In the genomic region with DNA sequence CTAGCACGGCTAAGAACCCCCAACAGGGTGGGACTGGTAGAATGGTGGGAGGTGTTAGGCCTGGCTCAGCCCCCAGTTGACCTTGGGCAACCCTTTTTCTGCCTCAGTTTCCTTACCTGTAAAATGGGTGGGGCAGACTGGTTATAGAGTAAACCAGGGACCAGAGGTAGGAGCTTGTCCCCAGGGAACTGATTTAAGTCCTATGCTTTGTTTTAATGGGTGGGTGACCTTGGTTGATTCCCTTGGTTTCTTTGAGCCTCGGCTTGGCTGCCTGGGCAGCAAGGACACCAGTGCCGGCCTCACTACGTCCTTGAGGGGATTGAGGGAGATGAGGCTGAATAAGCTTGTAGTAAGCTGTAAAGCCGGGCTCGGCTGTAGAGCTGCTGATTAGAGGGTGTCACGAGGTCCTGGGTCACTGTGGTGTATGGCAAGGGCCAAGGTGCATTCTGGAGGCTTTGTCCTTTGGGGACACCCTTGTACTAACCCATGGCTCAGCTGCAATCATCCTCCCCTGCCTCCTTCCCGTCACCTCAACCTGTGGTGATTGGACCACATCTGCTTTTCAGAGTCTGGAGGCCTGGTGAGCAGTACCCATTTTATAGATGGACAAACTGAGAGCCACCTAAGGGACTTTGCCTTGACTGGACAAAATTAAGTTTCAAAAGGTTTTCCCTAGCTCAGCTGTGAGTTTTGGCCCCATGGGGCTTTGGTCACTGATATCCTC, we compare ENCODE assay signal across 1 cellular context.
A peak's percentile ranks its signal among the peaks of the same experiment; 100 is the strongest.
TF ChIP-seq lines count a peak whose summit lies in the region.

No MANE protein-coding gene starts in this region.

TF ChIP-seq in GM12878, 131 proteins besides CTCF, POLR2A, EP300 and RAD21 (continued from another document):
- TF ChIP-seq CEBPB (IDR thresholded peaks at IDR 0.05; ENCODE audit: borderline replicate concordance in 1 of 2, low read depth in 2 of 2, low read length in 2 of 2) (no peak), TARDBP (IDR thresholded peaks at IDR 0.05; ENCODE audit: borderline replicate concordance) (no peak), BHLHE40 (IDR thresholded peaks at IDR 0.05; ENCODE audit: borderline replicate concordance in 1 of 2, low read depth in 2 of 2, low read length in 1 of 2) (no peak), CBX3 (IDR thresholded peaks at IDR 0.05; ENCODE audit: borderline replicate concordance, low read depth) (no peak), ZNF217 (IDR thresholded peaks at IDR 0.05) (0 out of 2 replicates have a peak, but pooled peaks have one; percentile 75), ZZZ3 (IDR thresholded peaks at IDR 0.05; ENCODE audit: control insufficient read depth, insufficient read length, low read depth) (no peak), SMARCA5 (IDR thresholded peaks at IDR 0.05) (peak; percentile 70; the same call in 1 of the 2 replicates), CHD4 (IDR thresholded peaks at IDR 0.05) (no peak), MXI1 (IDR thresholded peaks at IDR 0.05; ENCODE audit: low read depth, low read length) (no peak)
- TF ChIP-seq, protein P1, sequence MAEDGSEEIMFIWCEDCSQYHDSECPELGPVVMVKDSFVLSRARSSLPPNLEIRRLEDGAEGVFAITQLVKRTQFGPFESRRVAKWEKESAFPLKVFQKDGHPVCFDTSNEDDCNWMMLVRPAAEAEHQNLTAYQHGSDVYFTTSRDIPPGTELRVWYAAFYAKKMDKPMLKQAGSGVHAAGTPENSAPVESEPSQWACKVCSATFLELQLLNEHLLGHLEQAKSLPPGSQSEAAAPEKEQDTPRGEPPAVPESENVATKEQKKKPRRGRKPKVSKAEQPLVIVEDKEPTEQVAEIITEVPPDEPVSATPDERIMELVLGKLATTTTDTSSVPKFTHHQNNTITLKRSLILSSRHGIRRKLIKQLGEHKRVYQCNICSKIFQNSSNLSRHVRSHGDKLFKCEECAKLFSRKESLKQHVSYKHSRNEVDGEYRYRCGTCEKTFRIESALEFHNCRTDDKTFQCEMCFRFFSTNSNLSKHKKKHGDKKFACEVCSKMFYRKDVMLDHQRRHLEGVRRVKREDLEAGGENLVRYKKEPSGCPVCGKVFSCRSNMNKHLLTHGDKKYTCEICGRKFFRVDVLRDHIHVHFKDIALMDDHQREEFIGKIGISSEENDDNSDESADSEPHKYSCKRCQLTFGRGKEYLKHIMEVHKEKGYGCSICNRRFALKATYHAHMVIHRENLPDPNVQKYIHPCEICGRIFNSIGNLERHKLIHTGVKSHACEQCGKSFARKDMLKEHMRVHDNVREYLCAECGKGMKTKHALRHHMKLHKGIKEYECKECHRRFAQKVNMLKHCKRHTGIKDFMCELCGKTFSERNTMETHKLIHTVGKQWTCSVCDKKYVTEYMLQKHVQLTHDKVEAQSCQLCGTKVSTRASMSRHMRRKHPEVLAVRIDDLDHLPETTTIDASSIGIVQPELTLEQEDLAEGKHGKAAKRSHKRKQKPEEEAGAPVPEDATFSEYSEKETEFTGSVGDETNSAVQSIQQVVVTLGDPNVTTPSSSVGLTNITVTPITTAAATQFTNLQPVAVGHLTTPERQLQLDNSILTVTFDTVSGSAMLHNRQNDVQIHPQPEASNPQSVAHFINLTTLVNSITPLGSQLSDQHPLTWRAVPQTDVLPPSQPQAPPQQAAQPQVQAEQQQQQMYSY (CRISPR knock-in tag; IDR thresholded peaks at IDR 0.05) = no peak
- TF ChIP-seq, protein P2, sequence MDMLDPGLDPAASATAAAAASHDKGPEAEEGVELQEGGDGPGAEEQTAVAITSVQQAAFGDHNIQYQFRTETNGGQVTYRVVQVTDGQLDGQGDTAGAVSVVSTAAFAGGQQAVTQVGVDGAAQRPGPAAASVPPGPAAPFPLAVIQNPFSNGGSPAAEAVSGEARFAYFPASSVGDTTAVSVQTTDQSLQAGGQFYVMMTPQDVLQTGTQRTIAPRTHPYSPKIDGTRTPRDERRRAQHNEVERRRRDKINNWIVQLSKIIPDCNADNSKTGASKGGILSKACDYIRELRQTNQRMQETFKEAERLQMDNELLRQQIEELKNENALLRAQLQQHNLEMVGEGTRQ (IDR thresholded peaks at IDR 0.05; ENCODE audit: borderline replicate concordance, low read depth, low read length) = no peak
